ENCODE assay signal across 3 cellular contexts in the genomic region with DNA sequence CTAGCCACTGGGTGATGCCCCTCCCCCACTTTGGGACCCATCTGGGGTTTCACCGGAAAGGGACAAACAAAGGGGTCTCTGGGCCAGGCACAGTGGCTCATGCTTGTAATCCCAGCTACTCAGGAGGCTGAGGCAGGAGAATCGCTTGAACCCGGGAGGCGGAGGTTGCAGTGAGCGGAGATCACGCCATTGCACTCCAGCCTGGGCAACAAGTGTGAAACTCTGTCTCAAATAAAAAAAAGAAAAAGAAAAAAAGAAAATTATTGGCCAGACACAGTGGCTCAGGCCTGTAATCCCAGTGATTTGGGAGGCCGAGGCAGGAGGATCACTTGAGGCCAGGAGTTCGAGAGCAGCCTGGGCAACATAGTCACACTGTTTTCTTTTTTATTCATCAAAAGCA. TPM values are rescaled to one million over a fixed set of nuclear protein-coding genes. Genes with fewer than 3 reads are reported as not detected.
"Had no signal": no experiment of that assay in that cellular context is flagged by ENCODE, and none has a peak within 500 bp of the region (broad histone marks: within the 10 kb centered on the region; RNA-seq: fewer than 3 reads in every experiment).

No MANE protein-coding gene starts in this region.

RNA-seq across cellular contexts. Expression of a gene that starts 34.8 kb away (rescaled TPM):
- total RNA-seq: ascending aorta, cardiac septum, LHCN-M2 had no signal
